ENCODE assay signal across 8 cellular contexts in genomic region chrX:132957211-132958085, GRCh38. TPM values are rescaled to one million over a fixed set of nuclear protein-coding genes. Genes with fewer than 3 reads are reported as not detected.
DNase-seq lines count a peak whose midpoint lies in the region; ATAC-seq and TF ChIP-seq lines count a peak whose summit lies in the region.

No MANE protein-coding gene starts in this region.

- H3K27ac ChIP-seq in CD8-positive, alpha-beta T cell (ENCODE audit: low read depth, low read length) = no peak overlapping the region
- no peak overlapping the region for H3K27ac ChIP-seq in ectodermal cell (ENCODE audit: insufficient read depth, low read depth, low read length, poor library complexity, severe bottlenecking)

- H3K4me1 Mint-ChIP-seq in CD8-positive, alpha-beta T cell (ENCODE audit: low read depth) = peaks cover 4% of the 10 kb centered on the region
- H3K4me1 Mint-ChIP-seq in nephron = peaks cover 61% of the 10 kb centered on the region

- intact Hi-C loops in CD8-positive, alpha-beta T cell (cut with DNase I, micrococcal nuclease) = no loop called here

- H3K4me1 ChIP-seq in CD8-positive, alpha-beta T cell (ENCODE audit: insufficient read depth, low read length) = no peaks in the 10 kb centered on the region
- no peaks in the 10 kb centered on the region for H3K4me1 ChIP-seq in ectodermal cell (ENCODE audit: control insufficient read depth, insufficient read depth, low read length)

- POLR2A ChIA-PET in CD8-positive, alpha-beta T cell (lab: Charles Lee) = no interaction called here

- CTCF ChIA-PET in CD8-positive, alpha-beta T cell (lab: Charles Lee) = no interaction called here

- no peak for TF ChIP-seq CTCF in CD8-positive, alpha-beta T cell (IDR thresholded peaks at IDR 0.05)
- TF ChIP-seq CTCF in nephron (IDR thresholded peaks at IDR 0.05; ENCODE audit: unreplicated experiment in 3 of 3) = no peak

- H3K36me3 ChIP-seq in CD8-positive, alpha-beta T cell (ENCODE audit: insufficient read depth, low read length) = no peaks in the 10 kb centered on the region
- no peaks in the 10 kb centered on the region for H3K36me3 ChIP-seq in ectodermal cell (ENCODE audit: control insufficient read depth, insufficient read depth, low read length)

- DNase-seq in CD8-positive, alpha-beta T cell = no peak
- DNase-seq in NCI-H1930 (lab: John Stamatoyannopoulos, UW) (peak; percentile 12 to 17), NCI-H69 (lab: John Stamatoyannopoulos, UW) (no peak)

- no peaks in the 10 kb centered on the region for H3K9me3 Mint-ChIP-seq in CD8-positive, alpha-beta T cell
- no peaks in the 10 kb centered on the region for H3K9me3 Mint-ChIP-seq in nephron

- no peak for ATAC-seq in CD8-positive, alpha-beta T cell
- no peak for ATAC-seq in GM21786 (IDR thresholded peaks at IDR 0.05; ENCODE audit: unreplicated experiment)
- no peak for ATAC-seq in GM18520 (IDR thresholded peaks at IDR 0.05; ENCODE audit: unreplicated experiment)
- ATAC-seq in GM18517 (IDR thresholded peaks at IDR 0.05; ENCODE audit: unreplicated experiment) = no peak

- 0% methylated on average over 87 of the region's 87 CpGs for WGBS in ectodermal cell, 2 experiments

- H3K36me3 Mint-ChIP-seq in CD8-positive, alpha-beta T cell = no peaks in the 10 kb centered on the region
- H3K36me3 Mint-ChIP-seq in nephron (ENCODE audit: low read depth) = no peaks in the 10 kb centered on the region

- peak overlapping the region; percentile 57 for H3K4me3 Mint-ChIP-seq in CD8-positive, alpha-beta T cell
- peak overlapping the region; percentile 91 to 94 (median 92) for H3K4me3 Mint-ChIP-seq in nephron

- H3K4me3 ChIP-seq in CD8-positive, alpha-beta T cell (ENCODE audit: low read depth, low read length) = no peak overlapping the region
- H3K4me3 ChIP-seq in ectodermal cell (ENCODE audit: insufficient read depth, low read depth, low read length) = peak overlapping the region; percentile 48

- peaks cover 6% of the 10 kb centered on the region for H3K27me3 ChIP-seq in CD8-positive, alpha-beta T cell (ENCODE audit: insufficient read depth, low read length)
- H3K27me3 ChIP-seq in ectodermal cell (ENCODE audit: control insufficient read depth, insufficient read depth, low read length, poor library complexity, severe bottlenecking) = peaks cover 57% of the 10 kb centered on the region

- H3K27ac Mint-ChIP-seq in CD8-positive, alpha-beta T cell = no peak overlapping the region
- H3K27ac Mint-ChIP-seq in nephron = peak overlapping the region in 1 of 3 experiments; percentile 70

- peaks cover 14% of the 10 kb centered on the region for H3K27me3 Mint-ChIP-seq in CD8-positive, alpha-beta T cell (ENCODE audit: low read depth)
- H3K27me3 Mint-ChIP-seq in nephron (ENCODE audit: low read depth) = peaks cover 54% of the 10 kb centered on the region

- no peaks in the 10 kb centered on the region for H3K9me3 ChIP-seq in CD8-positive, alpha-beta T cell (ENCODE audit: low read length)
- H3K9me3 ChIP-seq in ectodermal cell (ENCODE audit: control insufficient read depth, low read length) = no peaks in the 10 kb centered on the region

RNA-seq across cellular contexts. Expression of gene HS6ST2, which starts 1.0 kb away (rescaled TPM):
- total RNA-seq in CD8-positive, alpha-beta T cell = not detected
- polyA plus RNA-seq in ectodermal cell (2013, experiment 1 of 4) = 15.9 TPM
- 15.4 TPM for polyA plus RNA-seq in ectodermal cell (2013, experiment 2 of 4)
- 11.2 TPM for polyA plus RNA-seq in ectodermal cell (2013, experiment 3 of 4)
- polyA plus RNA-seq in ectodermal cell (2013, experiment 4 of 4) = 12.6 TPM

Comparison
In these comparisons a context has a peak if more than half of its experiments do, and no peak if none do; other contexts are left out.
1. DNase-seq: peak in NCI-H1930 (2 of 2); none in CD8-positive, alpha-beta T cell (0 of 7) and NCI-H69 (single experiment).